ENCODE assay signal across 8 cellular contexts in the genomic region with DNA sequence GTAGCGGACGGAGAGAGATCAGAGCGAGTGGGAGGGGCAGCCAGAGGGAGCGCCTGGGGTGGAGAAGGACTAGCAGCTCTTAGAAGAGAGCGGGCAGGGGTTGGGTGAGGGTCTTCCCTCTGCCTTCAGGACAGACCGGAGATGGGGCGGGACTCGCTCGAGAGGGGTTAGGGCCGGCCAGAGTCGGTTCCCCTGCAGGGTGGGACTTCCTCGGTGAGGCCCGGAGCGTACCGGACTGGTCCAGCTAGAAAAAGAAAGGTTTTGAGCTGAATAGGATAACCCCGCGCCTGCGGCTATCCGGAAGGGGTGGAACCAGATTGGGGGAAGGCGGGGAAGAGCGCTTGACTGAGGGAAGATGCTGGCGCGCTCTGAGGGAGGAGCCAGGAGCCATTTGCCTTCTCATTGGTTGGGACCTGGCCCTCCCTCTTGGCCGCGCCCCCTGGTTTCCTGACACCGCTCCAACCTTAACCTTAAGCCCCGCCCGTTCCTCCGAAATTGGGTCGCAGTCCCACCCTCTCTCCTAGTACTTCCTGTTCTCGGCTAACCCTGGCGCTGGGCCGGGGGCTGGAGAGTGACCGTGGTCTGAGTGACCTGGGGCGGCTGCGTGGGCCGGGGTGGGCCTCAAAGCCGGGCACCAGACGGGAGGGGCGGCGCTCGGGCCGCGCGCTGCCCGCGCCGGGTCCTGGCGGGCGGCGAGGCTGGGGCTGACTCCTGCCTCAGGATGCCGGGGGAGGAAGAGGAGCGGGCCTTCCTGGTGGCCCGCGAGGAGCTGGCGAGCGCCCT. TPM values are rescaled to one million over a fixed set of nuclear protein-coding genes. Genes with fewer than 3 reads are reported as not detected.
DNase-seq lines count a peak whose midpoint lies in the region; ATAC-seq and TF ChIP-seq lines count a peak whose summit lies in the region.

A gene (plus strand): TSS at position 521 of the 783 bp plus-strand sequence. CDS start 201 bp downstream, at position 722.

- WGBS in prostate gland: under 1% methylated on average over 40 of the region's 57 CpGs
- WGBS in urinary bladder: under 1% methylated on average over 57 of the region's 57 CpGs

- H3K4me3 ChIP-seq in prostate gland (peak within 1 kb of the TSS; percentile 68 to 92), urinary bladder (ENCODE audit: low read depth, low read length) (peak within 1 kb of the TSS; percentile 74)

- peak; percentile 42 for TF ChIP-seq POLR2A in prostate gland (IDR thresholded peaks at IDR 0.05)

- H3K9me3 ChIP-seq in prostate gland: no peaks in the 10 kb centered on the region

- DNase-seq in GM13976 (ENCODE audit: low spot score): peak; percentile 98
- DNase-seq in NCI-H146 treated with DMSO at 0.1 percent for 48 hours (lab: John Stamatoyannopoulos, UW; ENCODE audit: unreplicated experiment): peak; percentile 97
- DNase-seq in amniotic epithelial cell (ENCODE audit: low read depth): peak; percentile 97
- peak; percentile 99 for DNase-seq in left cardiac atrium
- peak; percentile 98 for DNase-seq in prostate gland (ENCODE audit: low spot score)

- H3K27ac ChIP-seq in prostate gland (peak within 1 kb of the TSS; percentile 92 to 94), urinary bladder (ENCODE audit: low read depth) (peak within 1 kb of the TSS; percentile 87)

- TF ChIP-seq CTCF in GM13976 (IDR thresholded peaks at IDR 0.05; ENCODE audit: borderline replicate concordance, control extremely low read depth, extremely low read depth, insufficient read depth, missing control alignments) (no peak), prostate gland (IDR thresholded peaks at IDR 0.05) (peak in 1 of 4 experiments; percentile 18)

- no peaks in the 10 kb centered on the region for H3K27me3 ChIP-seq in prostate gland (replicated peaks; ENCODE audit: insufficient read depth)

- ATAC-seq in HG02870 (IDR thresholded peaks at IDR 0.05; ENCODE audit: unreplicated experiment) (peak; percentile 82), left cardiac atrium (peak; percentile 95 to 96)

- H3K4me1 ChIP-seq in prostate gland (replicated peaks) (peaks cover 11% of the 10 kb centered on the region), urinary bladder (ENCODE audit: insufficient read depth) (no peaks in the 10 kb centered on the region)

- in situ Hi-C loops in GM13976 (cut with MboI; ENCODE audit: low sequenced_read_pairs, unreplicated experiment): no loop called here

- H3K36me3 ChIP-seq in prostate gland (peaks cover 3 to 18% of the 10 kb centered on the region in 2 donors), urinary bladder (ENCODE audit: insufficient read depth) (peaks cover 4% of the 10 kb centered on the region)

- intact Hi-C loops in T-helper 1 cell treated with Interleukin-12 subunit alpha and Interleukin-12 subunit beta and Interleukin-4 antibody, amounts not matched to agents 30 ng/mL and 1 ng/mL, for 36 hours (cut with micrococcal nuclease): loop anchor here (1.0 to 10.0 kb wide), 20 partner anchors 11 to 1232 kb away; a partner anchor contains a TSS
- intact Hi-C loops in left cardiac atrium (cut with DNase I) (loop anchor here in 1 of 2 donors (5.0 kb wide), 1 partner anchor 35 kb away; a partner anchor contains a TSS), prostate gland (cut with DNase I) (no loop called here)

RNA-seq across cellular contexts. Expression of the gene that starts here (rescaled TPM):
- 145 and 153 TPM in 2 replicates for total RNA-seq in T-helper 1 cell treated with Interleukin-12 subunit alpha and Interleukin-12 subunit beta and Interleukin-4 antibody, amounts not matched to agents 30 ng/mL and 1 ng/mL, for 36 hours
- total RNA-seq in left cardiac atrium (10 to 100 TPM; 31.6 to 41.7 TPM), prostate gland (10 to 100 TPM; 73.8 to 76.9 TPM), urinary bladder (30.8 TPM)
- 45.8 TPM for polyA plus RNA-seq in urinary bladder

Comparison
In these comparisons a context has a peak if more than half of its experiments do, and no peak if none do; other contexts are left out.
1. Peak in every context shown above with its lines: DNase-seq, ATAC-seq, H3K4me3 ChIP-seq and H3K27ac ChIP-seq.